1 cellular context compared by ENCODE assay signal in genomic region chr6:20400476-20401402, GRCh38.
TF ChIP-seq lines count a peak whose summit lies in the region.

No MANE protein-coding gene starts in this region.

TF ChIP-seq in K562, 482 proteins besides CTCF, POLR2A, EP300 and RAD21 (continued from another document and continues in another):
- TF ChIP-seq, protein P1, sequence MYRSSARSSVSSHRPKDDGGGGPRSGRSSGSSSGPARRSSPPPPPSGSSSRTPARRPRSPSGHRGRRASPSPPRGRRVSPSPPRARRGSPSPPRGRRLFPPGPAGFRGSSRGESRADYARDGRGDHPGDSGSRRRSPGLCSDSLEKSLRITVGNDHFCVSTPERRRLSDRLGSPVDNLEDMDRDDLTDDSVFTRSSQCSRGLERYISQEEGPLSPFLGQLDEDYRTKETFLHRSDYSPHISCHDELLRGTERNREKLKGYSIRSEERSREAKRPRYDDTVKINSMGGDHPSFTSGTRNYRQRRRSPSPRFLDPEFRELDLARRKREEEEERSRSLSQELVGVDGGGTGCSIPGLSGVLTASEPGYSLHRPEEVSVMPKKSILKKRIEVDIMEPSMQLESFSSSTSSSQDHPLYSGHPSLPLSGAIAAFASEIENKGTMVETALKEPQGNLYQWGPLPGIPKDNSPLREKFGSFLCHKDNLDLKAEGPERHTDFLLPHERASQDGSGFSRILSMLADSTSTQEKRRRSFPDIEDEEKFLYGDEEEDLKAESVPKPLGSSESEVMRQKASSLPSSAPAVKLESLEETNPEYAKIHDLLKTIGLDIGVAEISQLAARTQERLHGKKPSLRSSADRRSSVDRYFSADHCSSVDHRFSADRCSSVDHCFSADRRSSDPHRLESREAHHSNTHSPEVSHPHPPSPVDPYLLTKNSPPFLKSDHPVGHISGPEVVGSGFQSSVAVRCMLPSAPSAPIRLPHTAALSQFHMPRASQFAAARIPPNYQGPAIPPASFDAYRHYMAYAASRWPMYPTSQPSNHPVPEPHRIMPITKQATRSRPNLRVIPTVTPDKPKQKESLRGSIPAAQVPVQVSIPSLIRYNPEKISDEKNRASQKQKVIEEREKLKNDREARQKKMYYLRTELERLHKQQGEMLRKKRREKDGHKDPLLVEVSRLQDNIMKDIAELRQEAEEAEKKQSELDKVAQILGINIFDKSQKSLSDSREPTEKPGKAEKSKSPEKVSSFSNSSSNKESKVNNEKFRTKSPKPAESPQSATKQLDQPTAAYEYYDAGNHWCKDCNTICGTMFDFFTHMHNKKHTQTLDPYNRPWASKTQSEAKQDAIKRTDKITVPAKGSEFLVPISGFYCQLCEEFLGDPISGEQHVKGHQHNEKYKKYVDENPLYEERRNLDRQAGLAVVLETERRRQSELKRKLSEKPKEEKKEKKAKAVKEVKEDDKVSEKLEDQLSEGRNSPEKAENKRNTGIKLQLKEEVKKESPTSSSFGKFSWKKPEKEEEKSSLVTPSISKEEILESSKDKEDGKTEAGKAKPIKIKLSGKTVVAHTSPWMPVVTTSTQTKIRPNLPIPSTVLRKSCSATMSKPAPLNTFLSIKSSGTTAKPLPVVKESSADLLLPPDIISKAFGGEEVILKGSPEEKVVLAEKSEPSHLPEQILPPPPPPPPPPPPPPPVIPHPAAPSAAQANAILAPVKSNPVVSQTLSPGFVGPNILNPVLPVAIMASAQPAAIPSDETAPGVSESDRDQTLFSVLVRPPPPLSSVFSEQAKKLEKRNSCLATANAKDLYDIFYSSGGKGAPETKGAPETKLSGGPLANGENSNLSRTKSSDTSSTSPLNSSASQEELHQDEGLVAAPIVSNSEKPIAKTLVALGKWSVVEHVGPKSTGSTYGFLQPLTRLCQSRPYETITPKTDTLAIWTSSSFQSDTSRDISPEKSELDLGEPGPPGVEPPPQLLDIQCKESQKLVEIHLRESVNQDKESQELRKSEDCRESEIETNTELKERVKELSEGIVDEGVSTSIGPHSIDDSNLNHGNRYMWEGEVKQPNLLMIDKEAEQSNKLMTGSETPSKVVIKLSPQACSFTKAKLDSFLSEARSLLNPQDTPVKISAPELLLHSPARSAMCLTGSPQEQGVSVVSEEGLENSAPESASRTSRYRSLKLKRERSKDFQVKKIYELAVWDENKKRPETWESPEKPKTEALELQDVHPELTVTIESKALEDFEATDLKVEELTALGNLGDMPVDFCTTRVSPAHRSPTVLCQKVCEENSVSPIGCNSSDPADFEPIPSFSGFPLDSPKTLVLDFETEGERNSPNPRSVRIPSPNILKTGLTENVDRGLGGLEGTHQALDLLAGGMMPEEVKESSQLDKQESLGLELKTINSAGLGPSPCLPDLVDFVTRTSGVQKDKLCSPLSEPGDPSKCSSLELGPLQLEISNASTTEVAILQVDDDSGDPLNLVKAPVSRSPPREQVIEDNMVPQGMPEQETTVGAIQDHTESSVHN (IDR thresholded peaks at IDR 0.05; ENCODE audit: borderline replicate concordance in 1 of 2, low read depth in 1 of 2) = no peak
- TF ChIP-seq OTX1 (CRISPR knock-in tag; IDR thresholded peaks at IDR 0.05) = peak; percentile 59; the same call in 1 of the 2 replicates
- no peak for TF ChIP-seq U2AF2 (optimal IDR thresholded peaks at IDR 0.05; ENCODE audit: low read depth, low read length)
- no peak; the same call in 1 of the 2 replicates for TF ChIP-seq TAL1 (IDR thresholded peaks at IDR 0.05)
- no peak for TF ChIP-seq PYGO2 (tag; IDR thresholded peaks at IDR 0.05)
- no peak for TF ChIP-seq NEUROD1 (IDR thresholded peaks at IDR 0.05; ENCODE audit: borderline replicate concordance, low read depth, low read length, partially characterized antibody)
- TF ChIP-seq CXXC5 (CRISPR knock-in tag; IDR thresholded peaks at IDR 0.05) = no peak
- TF ChIP-seq, protein P2, sequence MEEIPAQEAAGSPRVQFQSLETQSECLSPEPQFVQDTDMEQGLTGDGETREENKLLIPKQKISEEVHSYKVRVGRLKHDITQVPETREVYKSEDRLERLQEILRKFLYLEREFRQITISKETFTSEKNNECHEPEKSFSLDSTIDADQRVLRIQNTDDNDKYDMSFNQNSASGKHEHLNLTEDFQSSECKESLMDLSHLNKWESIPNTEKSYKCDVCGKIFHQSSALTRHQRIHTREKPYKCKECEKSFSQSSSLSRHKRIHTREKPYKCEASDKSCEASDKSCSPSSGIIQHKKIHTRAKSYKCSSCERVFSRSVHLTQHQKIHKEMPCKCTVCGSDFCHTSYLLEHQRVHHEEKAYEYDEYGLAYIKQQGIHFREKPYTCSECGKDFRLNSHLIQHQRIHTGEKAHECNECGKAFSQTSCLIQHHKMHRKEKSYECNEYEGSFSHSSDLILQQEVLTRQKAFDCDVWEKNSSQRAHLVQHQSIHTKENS (CRISPR knock-in tag; IDR thresholded peaks at IDR 0.05) = no peak
- TF ChIP-seq, protein P3, sequence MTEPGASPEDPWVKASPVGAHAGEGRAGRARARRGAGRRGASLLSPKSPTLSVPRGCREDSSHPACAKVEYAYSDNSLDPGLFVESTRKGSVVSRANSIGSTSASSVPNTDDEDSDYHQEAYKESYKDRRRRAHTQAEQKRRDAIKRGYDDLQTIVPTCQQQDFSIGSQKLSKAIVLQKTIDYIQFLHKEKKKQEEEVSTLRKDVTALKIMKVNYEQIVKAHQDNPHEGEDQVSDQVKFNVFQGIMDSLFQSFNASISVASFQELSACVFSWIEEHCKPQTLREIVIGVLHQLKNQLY (CRISPR knock-in tag; conservative IDR thresholded peaks at IDR 0.05) = no peak
- TF ChIP-seq BACH1 (tag; IDR thresholded peaks at IDR 0.05) = no peak
- TF ChIP-seq SNRNP70 (optimal IDR thresholded peaks at IDR 0.05; ENCODE audit: low read depth, low read length) = no peak
- TF ChIP-seq NR4A1 (CRISPR knock-in tag; IDR thresholded peaks at IDR 0.05) = no peak
- TF ChIP-seq NR4A1 (tag; IDR thresholded peaks at IDR 0.05) = no peak
- TF ChIP-seq, protein P4, sequence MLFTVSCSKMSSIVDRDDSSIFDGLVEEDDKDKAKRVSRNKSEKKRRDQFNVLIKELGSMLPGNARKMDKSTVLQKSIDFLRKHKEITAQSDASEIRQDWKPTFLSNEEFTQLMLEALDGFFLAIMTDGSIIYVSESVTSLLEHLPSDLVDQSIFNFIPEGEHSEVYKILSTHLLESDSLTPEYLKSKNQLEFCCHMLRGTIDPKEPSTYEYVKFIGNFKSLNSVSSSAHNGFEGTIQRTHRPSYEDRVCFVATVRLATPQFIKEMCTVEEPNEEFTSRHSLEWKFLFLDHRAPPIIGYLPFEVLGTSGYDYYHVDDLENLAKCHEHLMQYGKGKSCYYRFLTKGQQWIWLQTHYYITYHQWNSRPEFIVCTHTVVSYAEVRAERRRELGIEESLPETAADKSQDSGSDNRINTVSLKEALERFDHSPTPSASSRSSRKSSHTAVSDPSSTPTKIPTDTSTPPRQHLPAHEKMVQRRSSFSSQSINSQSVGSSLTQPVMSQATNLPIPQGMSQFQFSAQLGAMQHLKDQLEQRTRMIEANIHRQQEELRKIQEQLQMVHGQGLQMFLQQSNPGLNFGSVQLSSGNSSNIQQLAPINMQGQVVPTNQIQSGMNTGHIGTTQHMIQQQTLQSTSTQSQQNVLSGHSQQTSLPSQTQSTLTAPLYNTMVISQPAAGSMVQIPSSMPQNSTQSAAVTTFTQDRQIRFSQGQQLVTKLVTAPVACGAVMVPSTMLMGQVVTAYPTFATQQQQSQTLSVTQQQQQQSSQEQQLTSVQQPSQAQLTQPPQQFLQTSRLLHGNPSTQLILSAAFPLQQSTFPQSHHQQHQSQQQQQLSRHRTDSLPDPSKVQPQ (CRISPR knock-in tag; IDR thresholded peaks at IDR 0.05; ENCODE audit: borderline replicate concordance) = no peak
- TF ChIP-seq ILF3 (IDR thresholded peaks at IDR 0.05; ENCODE audit: borderline replicate concordance) = no peak
- TF ChIP-seq, protein P5, sequence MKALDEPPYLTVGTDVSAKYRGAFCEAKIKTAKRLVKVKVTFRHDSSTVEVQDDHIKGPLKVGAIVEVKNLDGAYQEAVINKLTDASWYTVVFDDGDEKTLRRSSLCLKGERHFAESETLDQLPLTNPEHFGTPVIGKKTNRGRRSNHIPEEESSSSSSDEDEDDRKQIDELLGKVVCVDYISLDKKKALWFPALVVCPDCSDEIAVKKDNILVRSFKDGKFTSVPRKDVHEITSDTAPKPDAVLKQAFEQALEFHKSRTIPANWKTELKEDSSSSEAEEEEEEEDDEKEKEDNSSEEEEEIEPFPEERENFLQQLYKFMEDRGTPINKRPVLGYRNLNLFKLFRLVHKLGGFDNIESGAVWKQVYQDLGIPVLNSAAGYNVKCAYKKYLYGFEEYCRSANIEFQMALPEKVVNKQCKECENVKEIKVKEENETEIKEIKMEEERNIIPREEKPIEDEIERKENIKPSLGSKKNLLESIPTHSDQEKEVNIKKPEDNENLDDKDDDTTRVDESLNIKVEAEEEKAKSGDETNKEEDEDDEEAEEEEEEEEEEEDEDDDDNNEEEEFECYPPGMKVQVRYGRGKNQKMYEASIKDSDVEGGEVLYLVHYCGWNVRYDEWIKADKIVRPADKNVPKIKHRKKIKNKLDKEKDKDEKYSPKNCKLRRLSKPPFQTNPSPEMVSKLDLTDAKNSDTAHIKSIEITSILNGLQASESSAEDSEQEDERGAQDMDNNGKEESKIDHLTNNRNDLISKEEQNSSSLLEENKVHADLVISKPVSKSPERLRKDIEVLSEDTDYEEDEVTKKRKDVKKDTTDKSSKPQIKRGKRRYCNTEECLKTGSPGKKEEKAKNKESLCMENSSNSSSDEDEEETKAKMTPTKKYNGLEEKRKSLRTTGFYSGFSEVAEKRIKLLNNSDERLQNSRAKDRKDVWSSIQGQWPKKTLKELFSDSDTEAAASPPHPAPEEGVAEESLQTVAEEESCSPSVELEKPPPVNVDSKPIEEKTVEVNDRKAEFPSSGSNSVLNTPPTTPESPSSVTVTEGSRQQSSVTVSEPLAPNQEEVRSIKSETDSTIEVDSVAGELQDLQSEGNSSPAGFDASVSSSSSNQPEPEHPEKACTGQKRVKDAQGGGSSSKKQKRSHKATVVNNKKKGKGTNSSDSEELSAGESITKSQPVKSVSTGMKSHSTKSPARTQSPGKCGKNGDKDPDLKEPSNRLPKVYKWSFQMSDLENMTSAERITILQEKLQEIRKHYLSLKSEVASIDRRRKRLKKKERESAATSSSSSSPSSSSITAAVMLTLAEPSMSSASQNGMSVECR (CRISPR knock-in tag; IDR thresholded peaks at IDR 0.05) = no peak; the same call in 1 of the 2 replicates
- no peak for TF ChIP-seq FOXP1 (CRISPR knock-in tag; IDR thresholded peaks at IDR 0.05)
- TF ChIP-seq ZBTB43 (CRISPR knock-in tag; IDR thresholded peaks at IDR 0.05) = no peak
- no peak for TF ChIP-seq ZNF830 (CRISPR knock-in tag; IDR thresholded peaks at IDR 0.05)
- no peak for TF ChIP-seq RBFOX2 (IDR thresholded peaks at IDR 0.05; ENCODE audit: low read depth, low read length)
- TF ChIP-seq TBL1XR1 (IDR thresholded peaks at IDR 0.05; ENCODE audit: low read length in 2 of 2) = peak; percentile 24 to 25; a peak in 2 of 4 replicates
- no peak for TF ChIP-seq BRF2 (IDR thresholded peaks at IDR 0.05; ENCODE audit: borderline replicate concordance, insufficient read depth, insufficient read length)
- no peak for TF ChIP-seq ZNF408 (CRISPR knock-in tag; IDR thresholded peaks at IDR 0.05; ENCODE audit: low read depth)
- peak; percentile 23; the same call in 1 of the 2 replicates for TF ChIP-seq ETV5 (CRISPR knock-in tag; IDR thresholded peaks at IDR 0.05; ENCODE audit: low read depth)
- no peak for TF ChIP-seq ZBTB49 (CRISPR knock-in tag; IDR thresholded peaks at IDR 0.05; ENCODE audit: borderline replicate concordance)
- 0 out of 4 replicates have a peak, but pooled peaks of 1 of the 2 experiments have one; percentile 61 for TF ChIP-seq ZNF639 (CRISPR knock-in tag; conservative IDR thresholded peaks at IDR 0.05 in 1 of 2, IDR thresholded peaks at IDR 0.05 in 1 of 2)
- no peak for TF ChIP-seq NELFE (IDR thresholded peaks at IDR 0.05; ENCODE audit: insufficient read depth, insufficient read length)
- TF ChIP-seq WHSC1 (IDR thresholded peaks at IDR 0.05; ENCODE audit: low read length) = no peak
- no peak for TF ChIP-seq IFI16 (CRISPR knock-in tag; IDR thresholded peaks at IDR 0.05)
- no peak for TF ChIP-seq RUNX1 (IDR thresholded peaks at IDR 0.05; ENCODE audit: low read depth)
- no peak for TF ChIP-seq BRD4 (IDR thresholded peaks at IDR 0.05)
- TF ChIP-seq BCL6 (CRISPR knock-in tag; IDR thresholded peaks at IDR 0.05) = no peak
